In genomic region chr10:91409069-91409868, GRCh38 we compare ENCODE assay signal across 8 cellular contexts. TPM values are rescaled to one million over a fixed set of nuclear protein-coding genes. Genes with fewer than 3 reads are reported as not detected.
DNase-seq lines count a peak whose midpoint lies in the region; ATAC-seq, FAIRE-seq and TF ChIP-seq lines count a peak whose summit lies in the region.

No MANE protein-coding gene starts in this region.

- CTCF ChIA-PET in Panc1 (lab: Charles Lee) (interaction anchor here (1.0 kb wide), 1 partner anchor 226 kb away, joined by 3 read pairs; no protein-coding TSS in a partner anchor), K562 (lab: Yijun Ruan, JAX; ENCODE audit: low intra/inter-chr PET ratio) (interaction anchor here (1.9 kb wide), 1 partner anchor 20 kb away, joined by 9 read pairs; no protein-coding TSS in a partner anchor)

- H3K4me2 ChIP-seq in K562 (ENCODE audit: insufficient read depth, low read length): peak overlapping the region; percentile 88

- H3K9me1 ChIP-seq in K562 (ENCODE audit: control insufficient read depth, insufficient read depth, low read length): no peaks in the 10 kb centered on the region

- H3K27ac ChIP-seq in Panc1 (ENCODE audit: low read length): peak overlapping the region; percentile 94
- H3K27ac ChIP-seq in K562 (ENCODE audit: extremely low read depth, low read depth, low read length): peak overlapping the region; percentile 97

- peaks cover 18% of the 10 kb centered on the region for H3K79me2 ChIP-seq in K562 (ENCODE audit: control insufficient read depth, insufficient read depth, low read length)

- H3K27me3 ChIP-seq in Panc1 (ENCODE audit: control insufficient read depth, insufficient read depth, low read length) (no peaks in the 10 kb centered on the region; the same call in 1 of the 2 replicates), K562 (ENCODE audit: control insufficient read depth in 2 of 2, insufficient read depth in 2 of 2, low read length in 2 of 2) (no peaks in the 10 kb centered on the region)

- H3K4me3 ChIP-seq in Panc1 (ENCODE audit: low read depth in 2 of 2, low read length in 2 of 2) (peak overlapping the region; percentile 82 to 89), K562 (peak overlapping the region; percentile 74)

- TF ChIP-seq POLR2A in K562 (conservative IDR thresholded peaks at IDR 0.05): no peak; the same call in 1 of the 2 replicates

- BruUV-seq in Panc1 (replicated peaks; lab: Mats Ljungman, UMichigan) (no TSS peak), K562 (replicated peaks; lab: Mats Ljungman, UMichigan) (TSS peak; percentile 79)

- TF ChIP-seq RAD21 in K562 (CRISPR knock-in tag; conservative IDR thresholded peaks at IDR 0.05 in 1 of 2, IDR thresholded peaks at IDR 0.05 in 1 of 2): peak in 1 of 2 experiments; percentile 16; a peak in 1 of 4 replicates

- H3K36me3 ChIP-seq in Panc1 (ENCODE audit: control insufficient read depth, insufficient read depth, low read length) (no peaks in the 10 kb centered on the region), K562 (ENCODE audit: control insufficient read depth, insufficient read depth, low read length) (no peaks in the 10 kb centered on the region)

- DNase-seq in GM03348 (ENCODE audit: low spot score) (peak; percentile 91), KBM-7 (peak; percentile 8), Panc1 (ENCODE audit: low read depth, low spot score) (peak; percentile 25), K562 (ENCODE audit: extremely low read depth in 1 of 4, low spot score in 3 of 4) (peak; percentile 27 to 60 (median 42)), hippocampal formation (lab: John Stamatoyannopoulos, UW) (peak; percentile 65 to 74), pulmonary artery endothelial cell (ENCODE audit: low read depth, low spot score) (peak; percentile 66), OCI-M2 (lab: John Stamatoyannopoulos, UW; ENCODE audit: unreplicated experiment) (no peak)

- 2% methylated on average over 24 of the region's 31 CpGs for WGBS in K562 (ENCODE audit: insufficient coverage, low coverage, missing lambda C conversion rate)

- intact Hi-C loops in Panc1 (cut with micrococcal nuclease; ENCODE audit: unreplicated experiment): no loop called here
- intact Hi-C loops in K562 (cut with micrococcal nuclease): loop anchor here (5.0 kb wide), 1 partner anchor 228 kb away; no protein-coding TSS in a partner anchor

- in situ Hi-C loops in KBM-7 (cut with MboI; ENCODE audit: low pct_unique_long_range_greater_than_20kb, low sequenced_read_pairs) (no loop called here), Panc1 (cut with HindIII; ENCODE audit: low pct_unique_long_range_greater_than_20kb, low sequenced_read_pairs) (no loop called here), K562 (cut with MboI) (no loop called here)

- ATAC-seq in GM21825 (IDR thresholded peaks at IDR 0.05; ENCODE audit: unreplicated experiment): peak; percentile 37
- peak; percentile 86 for ATAC-seq in Panc1
- ATAC-seq in K562: peak; percentile 79

- no peaks in the 10 kb centered on the region for H3K9me3 ChIP-seq in Panc1 (ENCODE audit: control insufficient read depth, insufficient read depth, low read depth, low read length)
- no peaks in the 10 kb centered on the region for H3K9me3 ChIP-seq in K562 (replicated peaks; ENCODE audit: control insufficient read depth, insufficient read depth, low read depth, low read length)

- TF ChIP-seq EP300 in K562 (IDR thresholded peaks at IDR 0.05; ENCODE audit: low read length): no peak

- H4K20me1 ChIP-seq in K562 (replicated peaks; ENCODE audit: control insufficient read depth, insufficient read depth, low read length): no peaks in the 10 kb centered on the region

- peak overlapping the region; percentile 98 to 100 for H3K9ac ChIP-seq in K562 (ENCODE audit: insufficient read depth in 1 of 2, low read depth in 2 of 2, low read length in 2 of 2)

- H2AFZ ChIP-seq in K562 (ENCODE audit: low read depth, low read length): peak overlapping the region; percentile 98

- FAIRE-seq in K562 (lab: Jason Lieb, UNC): peak; percentile 51

- peak; percentile 28; the same call in 1 of the 2 replicates for TF ChIP-seq CTCF in Panc1 (IDR thresholded peaks at IDR 0.05)
- 0 out of 6 replicates have a peak, but pooled peaks of 2 of the 3 experiments have one; percentile 2 to 21 for TF ChIP-seq CTCF in K562 (IDR thresholded peaks at IDR 0.05 in 2 of 3, conservative IDR thresholded peaks at IDR 0.05 in 1 of 3; ENCODE audit: insufficient read depth in 2 of 3, low read depth in 1 of 3, low read length in 3 of 3)

- POLR2A ChIA-PET in Panc1 (lab: Charles Lee): no interaction called here
- POLR2A ChIA-PET in K562 (lab: Yijun Ruan, JAX): no interaction called here

- H3K4me1 ChIP-seq in Panc1 (ENCODE audit: control insufficient read depth, insufficient read depth, low read length): peaks cover 17% of the 10 kb centered on the region
- H3K4me1 ChIP-seq in K562 (replicated peaks in 1 of 2; ENCODE audit: control insufficient read depth in 2 of 2, insufficient read depth in 2 of 2, low read length in 2 of 2): peaks cover 0 to 9% of the 10 kb centered on the region in 2 experiments; a peak in 4 of 5 replicates

TF ChIP-seq in K562, 482 proteins besides CTCF, POLR2A, EP300 and RAD21 (continues in another document):
- TF ChIP-seq EP400 (IDR thresholded peaks at IDR 0.05): peak; percentile 40
- peak; percentile 84 for TF ChIP-seq GTF2E2 (tag; IDR thresholded peaks at IDR 0.05)
- TF ChIP-seq NFIC (IDR thresholded peaks at IDR 0.05): 0 out of 2 replicates have a peak, but pooled peaks have one; percentile 11
- TF ChIP-seq NR4A1 (CRISPR knock-in tag; IDR thresholded peaks at IDR 0.05): no peak
- no peak for TF ChIP-seq NR4A1 (tag; IDR thresholded peaks at IDR 0.05)
- TF ChIP-seq PCBP1 (IDR thresholded peaks at IDR 0.05; ENCODE audit: low read depth, low read length, poor library complexity, severe bottlenecking): peak; percentile 64
- TF ChIP-seq HNRNPK (IDR thresholded peaks at IDR 0.05; ENCODE audit: low read depth, low read length, poor library complexity, severe bottlenecking): no peak
- no peak for TF ChIP-seq ZNF408 (CRISPR knock-in tag; IDR thresholded peaks at IDR 0.05; ENCODE audit: low read depth)
- peak; percentile 32; the same call in 1 of the 2 replicates for TF ChIP-seq E2F1 (CRISPR knock-in tag; IDR thresholded peaks at IDR 0.05)
- peak; percentile 55; the same call in 1 of the 2 replicates for TF ChIP-seq PML (IDR thresholded peaks at IDR 0.05; ENCODE audit: low read length)
- no peak for TF ChIP-seq ZNF830 (CRISPR knock-in tag; IDR thresholded peaks at IDR 0.05)
- TF ChIP-seq ZNF143 (CRISPR knock-in tag; IDR thresholded peaks at IDR 0.05): no peak
- peak; percentile 23 for TF ChIP-seq HNRNPLL (IDR thresholded peaks at IDR 0.05; ENCODE audit: low read depth, low read length, poor library complexity, severe bottlenecking)
- TF ChIP-seq NCOA1 (IDR thresholded peaks at IDR 0.05; ENCODE audit: low read depth): no peak
- TF ChIP-seq KAT7 (CRISPR knock-in tag; IDR thresholded peaks at IDR 0.05; ENCODE audit: borderline replicate concordance): no peak
- TF ChIP-seq ZNF431 (CRISPR knock-in tag; IDR thresholded peaks at IDR 0.05): 0 out of 2 replicates have a peak, but pooled peaks have one; percentile 53
- TF ChIP-seq POLR2B (IDR thresholded peaks at IDR 0.05; ENCODE audit: low read depth, partially characterized antibody): peak; percentile 36
- TF ChIP-seq KDM4B (IDR thresholded peaks at IDR 0.05; ENCODE audit: borderline replicate concordance in 2 of 2, low read depth in 1 of 2): peak in 1 of 2 experiments; percentile 74; a peak in 1 of 4 replicates
- TF ChIP-seq CEBPB (tag; IDR thresholded peaks at IDR 0.05): no peak

RNA-seq across cellular contexts. Expression of gene HECTD2, which starts 0.9 kb away (rescaled TPM):
- total RNA-seq in Panc1 (2021; ENCODE audit: unreplicated experiment): 11.5 TPM
- polyA plus RNA-seq in Panc1 (2012; ENCODE audit: insufficient read length): 3.3 TPM
- 5.6 and 8.3 TPM in 2 replicates for total RNA-seq in K562 (2011; cell fraction: chromatin; rRNA removed; ENCODE audit: low replicate concordance)
- total RNA-seq in K562 (2011; cell fraction: nucleolus; rRNA removed): 1.6 and 2.3 TPM in 2 replicates
- 2.6 and 8.1 TPM in 2 replicates for total RNA-seq in K562 (2011; cell fraction: nucleoplasm; rRNA removed)
- total RNA-seq in K562 (2014; rRNA removed): 2.3 and 2.4 TPM in 2 replicates
- 4.7 and 6.2 TPM in 2 replicates for total RNA-seq in K562 (2014; rRNA removed; fragmentation: Illumina TruSeq; extraction: Trizol)
- 4.0 and 4.5 TPM in 2 replicates for total RNA-seq in K562 (2015; rRNA removed; fragmentation: Illumina TruSeq; extraction: Trizol)
- total RNA-seq in K562 (2021): 3.6 and 5.8 TPM in 2 replicates
- 2.3 and 5.9 TPM in 2 replicates for polyA plus RNA-seq in K562 (2011; rRNA removed)
- polyA plus RNA-seq in K562 (2011; cell fraction: cytosol; rRNA removed): 0.93 and 0.97 TPM in 2 replicates
- 5.2 and 8.2 TPM in 2 replicates for polyA plus RNA-seq in K562 (2011; cell fraction: nucleus; rRNA removed)
- 3.0 and 4.3 TPM in 2 replicates for polyA plus RNA-seq in K562 (2012)
- 3.2 and 3.9 TPM in 2 replicates for polyA plus RNA-seq in K562 (2014; fragmentation: Illumina TruSeq; extraction: Trizol)
- polyA plus RNA-seq in K562 (2014; fragmentation: Nextera tagmentation; extraction: Ambion mirVana): 1 to 10 TPM; 1.3 to 2.1 TPM
- polyA plus RNA-seq in K562 (2014; rRNA removed): 3.3 and 3.5 TPM in 2 replicates
- polyA minus RNA-seq in K562 (2011; rRNA and poly(A)+ RNA removed): 3.0 and 4.2 TPM in 2 replicates
- polyA minus RNA-seq in K562 (2011; cell fraction: cytosol; rRNA and poly(A)+ RNA removed): 1.4 and 5.5 TPM in 2 replicates
- 5.0 and 5.3 TPM in 2 replicates for polyA minus RNA-seq in K562 (2011; cell fraction: nucleus; rRNA and poly(A)+ RNA removed)
- total RNA-seq in pulmonary artery endothelial cell: 3.4 and 7.3 TPM in 2 replicates
